Comparison of ENCODE assay signal across 22 cellular contexts in genomic region chr10:69732826-69733150, GRCh38.
DNase-seq lines count a peak whose midpoint lies in the region; ATAC-seq, FAIRE-seq and TF ChIP-seq lines count a peak whose summit lies in the region.
"Had no signal": no experiment of that assay in that cellular context is flagged by ENCODE, and none has a peak within 500 bp of the region (broad histone marks: within the 10 kb centered on the region; RNA-seq: fewer than 3 reads in every experiment).

No MANE protein-coding gene starts in this region.

- no peaks in the 10 kb centered on the region for H3K9me2 ChIP-seq in SK-N-SH

- no peak for ATAC-seq in activated CD8-positive, alpha-beta T cell treated with anti-CD3 and anti-CD28 coated beads, Interleukin-2, amount 10 ng/mL, durations not matched to agents 7 days and 5 days
- no peak for ATAC-seq in activated CD8-positive, alpha-beta T cell treated with anti-CD3 and anti-CD28 coated beads for 36 hours
- ATAC-seq: GM23338 had no signal

- POLR2A ChIA-PET in activated CD8-positive, alpha-beta T cell treated with anti-CD3 and anti-CD28 coated beads, Interleukin-2, amount 10 ng/mL, durations not matched to agents 7 days and 5 days (lab: Charles Lee): no interaction called here
- POLR2A ChIA-PET in activated CD8-positive, alpha-beta T cell treated with anti-CD3 and anti-CD28 coated beads for 36 hours (lab: Charles Lee): no interaction called here
- POLR2A ChIA-PET in H1 (lab: Charles Lee; ENCODE audit: partially characterized antibody): interaction anchor here (0.6 kb wide), 1 partner anchor 20 kb away, joined by 3 read pairs; no protein-coding TSS in a partner anchor
- POLR2A ChIA-PET in SK-N-SH (lab: Yijun Ruan, JAX): interaction anchor here (0.6 kb wide), 1 partner anchor 72 kb away, joined by 3 read pairs; no protein-coding TSS in a partner anchor

- CTCF ChIA-PET in activated CD8-positive, alpha-beta T cell treated with anti-CD3 and anti-CD28 coated beads, Interleukin-2, amount 10 ng/mL, durations not matched to agents 7 days and 5 days (lab: Charles Lee): interaction anchor here (1.0 kb wide), 1 partner anchor 37 kb away, joined by 4 read pairs; no protein-coding TSS in a partner anchor
- CTCF ChIA-PET in activated CD8-positive, alpha-beta T cell treated with anti-CD3 and anti-CD28 coated beads for 36 hours (lab: Charles Lee): no interaction called here
- CTCF ChIA-PET in H1 (lab: Charles Lee; ENCODE audit: partially characterized antibody) (interaction anchor here (1.5 to 35.5 kb wide), 6 partner anchors 11 to 80 kb away, joined by 3 to 992 read pairs (median 14); no protein-coding TSS in a partner anchor), SK-N-SH (lab: Yijun Ruan, JAX) (interaction anchor here (0.8 to 8.9 kb wide), 9 partner anchors 11 to 182 kb away, joined by 3 to 81 read pairs (median 6); no protein-coding TSS in a partner anchor)

- no peak overlapping the region for H3K4ac ChIP-seq in H1 (replicated peaks; ENCODE audit: insufficient read length, low read depth, low read length)

- H2BK120ac ChIP-seq in H1 (replicated peaks; ENCODE audit: low read depth, low read length): no peak overlapping the region

- H3K4me2 ChIP-seq in BLaER1 (peak overlapping the region; percentile 91), H1 (ENCODE audit: insufficient read depth in 1 of 2, low read depth in 2 of 2, low read length in 2 of 2) (no peak overlapping the region), SK-N-SH (no peak overlapping the region)
- H3K4me2 ChIP-seq: GM23338 had no signal

- H4K91ac ChIP-seq in H1 (replicated peaks; ENCODE audit: insufficient read length, low read length): no peak overlapping the region

- 0 out of 2 replicates have a peak overlapping the region, but pooled peaks have one; percentile 27 for H2BK12ac ChIP-seq in H1 (ENCODE audit: low read depth, low read length)

- FAIRE-seq in H1 (lab: Jason Lieb, UNC): no peak
- FAIRE-seq: RCC 7860 had no signal

- no peaks in the 10 kb centered on the region for H3K79me2 ChIP-seq in H1 (ENCODE audit: control insufficient read depth in 1 of 2, insufficient read depth in 2 of 2, low read length in 2 of 2)
- H3K79me2 ChIP-seq in SK-N-SH (ENCODE audit: insufficient read depth): no peaks in the 10 kb centered on the region

- H3K18ac ChIP-seq in H1 (ENCODE audit: extremely low read depth, low read length): no peak overlapping the region

- H3K27ac ChIP-seq in BLaER1 (no peak overlapping the region), H1 (ENCODE audit: low read depth, low read length) (no peak overlapping the region), SK-N-SH (ENCODE audit: low read depth in 2 of 2, low read length in 1 of 2) (no peak overlapping the region)
- H3K27ac ChIP-seq: 22Rv1 had no signal

- no peaks in the 10 kb centered on the region for H3K27me3 ChIP-seq in BLaER1
- H3K27me3 ChIP-seq in H1 (replicated peaks in 1 of 4; ENCODE audit: control insufficient read depth in 3 of 4, extremely low read depth in 1 of 4, insufficient read depth in 3 of 4, low read length in 3 of 4): no peaks in the 10 kb centered on the region
- H3K27me3 ChIP-seq in SK-N-SH (ENCODE audit: insufficient read depth): no peaks in the 10 kb centered on the region

- no peak overlapping the region for H2BK5ac ChIP-seq in H1 (ENCODE audit: low read depth, low read length)

- no peak overlapping the region for H2BK15ac ChIP-seq in H1 (ENCODE audit: low read length)

- H3K4me1 ChIP-seq in BLaER1: peaks cover 59% of the 10 kb centered on the region
- H3K4me1 ChIP-seq in H1 (replicated peaks in 1 of 4; ENCODE audit: control insufficient read depth in 3 of 4, insufficient read depth in 4 of 4, low read length in 3 of 4): peaks cover 0 to 10% (median 5%) of the 10 kb centered on the region in 4 experiments; a peak in 4 of 7 replicates
- H3K4me1 ChIP-seq in SK-N-SH (ENCODE audit: control insufficient read depth in 1 of 2, insufficient read depth in 2 of 2, low read depth in 1 of 2, low read length in 1 of 2): peaks cover 9 to 45% of the 10 kb centered on the region in 2 experiments; a peak in 3 of 4 replicates

- H4K8ac ChIP-seq in H1 (ENCODE audit: extremely low read depth, insufficient read depth, low read length): no peak overlapping the region

- H3F3A ChIP-seq in SK-N-SH (replicated peaks; ENCODE audit: insufficient read depth): no peaks in the 10 kb centered on the region

- H3K36me3 Mint-ChIP-seq in activated CD8-positive, alpha-beta T cell treated with anti-CD3 and anti-CD28 coated beads, Interleukin-2, amount 10 ng/mL, durations not matched to agents 7 days and 5 days (ENCODE audit: low read depth): no peaks in the 10 kb centered on the region
- no peaks in the 10 kb centered on the region for H3K36me3 Mint-ChIP-seq in activated CD8-positive, alpha-beta T cell treated with anti-CD3 and anti-CD28 coated beads for 36 hours (ENCODE audit: low read depth)
- H3K36me3 Mint-ChIP-seq: CD14-positive monocyte, IgD-negative memory B cell had no signal

- peaks cover 2% of the 10 kb centered on the region for H3K27me3 Mint-ChIP-seq in activated CD8-positive, alpha-beta T cell treated with anti-CD3 and anti-CD28 coated beads, Interleukin-2, amount 10 ng/mL, durations not matched to agents 7 days and 5 days (ENCODE audit: low read depth)
- H3K27me3 Mint-ChIP-seq in activated CD8-positive, alpha-beta T cell treated with anti-CD3 and anti-CD28 coated beads for 36 hours: peaks cover 2% of the 10 kb centered on the region

- H3K4me1 Mint-ChIP-seq in activated CD8-positive, alpha-beta T cell treated with anti-CD3 and anti-CD28 coated beads, Interleukin-2, amount 10 ng/mL, durations not matched to agents 7 days and 5 days (ENCODE audit: low read depth): peaks cover 30% of the 10 kb centered on the region
- H3K4me1 Mint-ChIP-seq in activated CD8-positive, alpha-beta T cell treated with anti-CD3 and anti-CD28 coated beads for 36 hours (ENCODE audit: low read depth): peaks cover 24% of the 10 kb centered on the region
- H3K4me1 Mint-ChIP-seq: CD14-positive monocyte had no signal

- no peak overlapping the region for H2AFZ ChIP-seq in H1 (ENCODE audit: low read length)
- no peak overlapping the region for H2AFZ ChIP-seq in SK-N-SH (ENCODE audit: low read depth)
- H2AFZ ChIP-seq: GM23338 had no signal

- H3K9ac ChIP-seq in BLaER1: no peak overlapping the region
- no peak overlapping the region for H3K9ac ChIP-seq in H1 (replicated peaks in 1 of 4; ENCODE audit: extremely low read depth in 1 of 4, low read depth in 3 of 4, low read length in 3 of 4)
- no peak overlapping the region for H3K9ac ChIP-seq in SK-N-SH

- TF ChIP-seq POLR2A in H1 (IDR thresholded peaks at IDR 0.05; ENCODE audit: control extremely low read depth in 1 of 2, low read depth in 2 of 2, low read length in 2 of 2): no peak

- no peaks in the 10 kb centered on the region for H3K23me2 ChIP-seq in H1 (ENCODE audit: low read depth, low read length)

- WGBS in H1 (ENCODE audit: extremely low coverage in 1 of 2, insufficient coverage in 1 of 2, insufficient read length in 1 of 2, insufficient replicate concordance in 2 of 2, low coverage in 1 of 2, low lambda C conversion rate in 2 of 2, missing lambda C conversion rate in 1 of 2), 2 experiments: 88% methylated on average over 5 of the region's 6 CpGs; no CpG with 5 or more reads in 1 of the 2 experiments
- WGBS in SK-N-SH (ENCODE audit: low lambda C conversion rate): 93% methylated on average over 5 of the region's 6 CpGs

- no peaks in the 10 kb centered on the region for H3K36me3 ChIP-seq in BLaER1
- no peaks in the 10 kb centered on the region for H3K36me3 ChIP-seq in H1 (ENCODE audit: control insufficient read depth in 2 of 4, insufficient read depth in 4 of 4, low read length in 3 of 4)
- H3K36me3 ChIP-seq in SK-N-SH (replicated peaks in 1 of 2; ENCODE audit: control insufficient read depth in 1 of 2, insufficient read depth in 2 of 2, low read length in 1 of 2): no peaks in the 10 kb centered on the region

- H3K27ac Mint-ChIP-seq in activated CD8-positive, alpha-beta T cell treated with anti-CD3 and anti-CD28 coated beads, Interleukin-2, amount 10 ng/mL, durations not matched to agents 7 days and 5 days: peak overlapping the region; percentile 52
- no peak overlapping the region for H3K27ac Mint-ChIP-seq in activated CD8-positive, alpha-beta T cell treated with anti-CD3 and anti-CD28 coated beads for 36 hours
- H3K27ac Mint-ChIP-seq: GM23338, IgD-negative memory B cell had no signal

- no peak for TF ChIP-seq CTCF in activated CD8-positive, alpha-beta T cell treated with anti-CD3 and anti-CD28 coated beads for 36 hours (IDR thresholded peaks at IDR 0.05)
- TF ChIP-seq CTCF in H1 (IDR thresholded peaks at IDR 0.05; ENCODE audit: control extremely low read depth in 1 of 3, insufficient read depth in 1 of 3, low read depth in 1 of 3, low read length in 3 of 3): no peak
- no peak for TF ChIP-seq CTCF in SK-N-SH (IDR thresholded peaks at IDR 0.05)

- TF ChIP-seq RAD21 in H1 (IDR thresholded peaks at IDR 0.05 in 1 of 2, conservative IDR thresholded peaks at IDR 0.05 in 1 of 2; ENCODE audit: low read depth in 2 of 2, low read length in 2 of 2): no peak
- TF ChIP-seq RAD21 in SK-N-SH (IDR thresholded peaks at IDR 0.05; ENCODE audit: low read length): no peak

- H3K4me3 Mint-ChIP-seq in activated CD8-positive, alpha-beta T cell treated with anti-CD3 and anti-CD28 coated beads, Interleukin-2, amount 10 ng/mL, durations not matched to agents 7 days and 5 days: no peak overlapping the region
- H3K4me3 Mint-ChIP-seq in activated CD8-positive, alpha-beta T cell treated with anti-CD3 and anti-CD28 coated beads for 36 hours: no peak overlapping the region
- H3K4me3 Mint-ChIP-seq: CD14-positive monocyte, GM23338, IgD-negative memory B cell had no signal

- no peaks in the 10 kb centered on the region for H3K79me1 ChIP-seq in H1 (ENCODE audit: low read depth, low read length)

- H4K20me1 ChIP-seq in BLaER1 (no peaks in the 10 kb centered on the region), H1 (replicated peaks in 1 of 2; ENCODE audit: control insufficient read depth in 1 of 2, insufficient read depth in 2 of 2, low read length in 2 of 2) (peaks cover 0 to 2% of the 10 kb centered on the region in 2 experiments), SK-N-SH (ENCODE audit: insufficient read depth) (no peaks in the 10 kb centered on the region)

- H4K5ac ChIP-seq in H1 (ENCODE audit: insufficient read length, low read depth, low read length): no peak overlapping the region

- H2BK20ac ChIP-seq in H1 (ENCODE audit: low read length): no peak overlapping the region

- H3K14ac ChIP-seq in H1 (ENCODE audit: insufficient read length): no peak overlapping the region

- no peaks in the 10 kb centered on the region for H3K9me3 ChIP-seq in BLaER1
- 0 out of 4 replicates have a peak, but pooled peaks cover 0 to 2% of the 10 kb centered on the region in 2 experiments for H3K9me3 ChIP-seq in H1 (ENCODE audit: insufficient read depth in 2 of 2, low read depth in 1 of 2, low read length in 1 of 2)
- H3K9me3 ChIP-seq in SK-N-SH: no peaks in the 10 kb centered on the region

- intact Hi-C loops in activated CD8-positive, alpha-beta T cell treated with anti-CD3 and anti-CD28 coated beads for 36 hours (cut with micrococcal nuclease): no loop called here
- intact Hi-C loops in posterior vena cava (cut with DNase I): no loop called here

- no peak overlapping the region for H3K23ac ChIP-seq in H1 (ENCODE audit: insufficient read length)

- DNase-seq in activated CD8-positive, alpha-beta T cell treated with anti-CD3 and anti-CD28 coated beads, Interleukin-2, amount 10 ng/mL, durations not matched to agents 7 days and 5 days: no peak
- DNase-seq in activated CD8-positive, alpha-beta T cell treated with anti-CD3 and anti-CD28 coated beads for 36 hours: no peak
- DNase-seq in H1 (ENCODE audit: low read depth in 1 of 2, low spot score in 2 of 2) (no peak), posterior vena cava (ENCODE audit: low spot score) (peak; percentile 71), LoVo (ENCODE audit: low spot score) (no peak), SK-N-SH (no peak), midbrain (lab: John Stamatoyannopoulos, UW) (no peak)
- DNase-seq: EL, GF-D8, HCEC 1CT, NCI-H1417 treated with DMSO at 0.1 percent for 48 hours, NCI-H187 treated with DMSO at 0.1 percent for 48 hours, NCI-H2107, NCI-H446 treated with DMSO at 0.1 percent for 48 hours, NCI-H526 treated with DMSO at 0.1 percent for 48 hours, OCI-M1 had no signal

- no peak overlapping the region for H3K56ac ChIP-seq in H1 (replicated peaks; ENCODE audit: insufficient read length, low read depth, low read length)

- H2AK5ac ChIP-seq in H1 (ENCODE audit: low read depth, low read length): no peak overlapping the region

- H3K4me3 ChIP-seq in BLaER1 (no peak overlapping the region), H1 (ENCODE audit: extremely low read depth in 1 of 4, insufficient read depth in 2 of 4, low read depth in 3 of 4, low read length in 4 of 4) (no peak overlapping the region), SK-N-SH (ENCODE audit: low read depth in 2 of 2, low read length in 1 of 2) (no peak overlapping the region)
- H3K4me3 ChIP-seq: GM23338 had no signal

- no peaks in the 10 kb centered on the region for H3K9me3 Mint-ChIP-seq in activated CD8-positive, alpha-beta T cell treated with anti-CD3 and anti-CD28 coated beads, Interleukin-2, amount 10 ng/mL, durations not matched to agents 7 days and 5 days (ENCODE audit: insufficient read depth)
- no peaks in the 10 kb centered on the region for H3K9me3 Mint-ChIP-seq in activated CD8-positive, alpha-beta T cell treated with anti-CD3 and anti-CD28 coated beads for 36 hours
- H3K9me3 Mint-ChIP-seq: CD14-positive monocyte, IgD-negative memory B cell had no signal

- TF ChIP-seq EP300 in H1 (IDR thresholded peaks at IDR 0.05; ENCODE audit: borderline replicate concordance in 1 of 2, low read depth in 2 of 2, low read length in 2 of 2) (no peak), SK-N-SH (IDR thresholded peaks at IDR 0.05; ENCODE audit: borderline replicate concordance in 1 of 2, low read depth in 1 of 2, low read length in 1 of 2) (no peak)

Comparison
In these comparisons a context has a peak if more than half of its experiments do, and no peak if none do; other contexts are left out.
1. POLR2A ChIA-PET loops: an anchor here in H1 (0.6 kb wide) and SK-N-SH (0.6 kb wide); none called in activated CD8-positive, alpha-beta T cell treated with anti-CD3 and anti-CD28 coated beads, Interleukin-2, amount 10 ng/mL, durations not matched to agents 7 days and 5 days and activated CD8-positive, alpha-beta T cell treated with anti-CD3 and anti-CD28 coated beads for 36 hours.